ENCODE assay signal across 22 cellular contexts in the genomic region with DNA sequence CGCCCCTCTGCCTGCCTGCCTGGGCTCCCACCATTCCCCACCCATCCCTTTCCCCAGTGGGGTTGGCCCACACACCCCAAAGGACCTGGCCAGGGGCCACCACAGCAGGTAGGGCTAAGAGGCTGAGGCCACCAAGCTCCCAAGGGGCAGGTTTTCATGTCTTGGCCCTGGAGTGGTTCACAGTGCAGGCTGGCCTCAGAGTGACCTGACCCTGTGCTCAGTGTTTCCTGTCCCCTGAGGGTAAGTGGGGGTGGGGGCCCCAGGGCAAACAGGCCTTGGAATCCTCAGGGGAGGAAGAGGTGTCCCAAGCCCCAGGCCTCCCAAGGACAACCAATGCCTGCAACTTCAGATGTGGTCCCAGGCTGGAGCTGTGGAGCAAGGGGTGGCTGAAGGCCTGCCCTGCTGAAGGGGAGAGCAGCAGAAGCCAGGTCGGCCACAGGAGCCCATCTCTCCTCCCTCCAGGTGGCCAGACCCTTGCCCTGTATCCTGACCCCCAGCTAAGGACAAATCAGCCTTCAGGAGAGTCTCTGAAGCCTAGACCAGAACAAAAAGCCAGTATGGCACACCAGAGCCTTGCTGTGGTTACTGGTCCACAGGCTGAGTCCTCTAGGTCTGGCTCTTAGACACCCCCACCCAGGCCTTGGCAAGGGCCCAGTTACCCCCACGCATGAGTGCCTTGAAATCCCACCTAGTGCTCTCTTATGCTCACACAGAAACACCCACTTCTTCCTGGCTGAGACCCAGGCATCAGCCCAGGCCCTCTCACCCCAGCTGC. TPM values are rescaled to one million over a fixed set of nuclear protein-coding genes. Genes with fewer than 3 reads are reported as not detected.
DNase-seq lines count a peak whose midpoint lies in the region; ATAC-seq lines count a peak whose summit lies in the region.
"Had no signal": no experiment of that assay in that cellular context is flagged by ENCODE, and none has a peak within 500 bp of the region (broad histone marks: within the 10 kb centered on the region; RNA-seq: fewer than 3 reads in every experiment).

No MANE protein-coding gene starts in this region.

- peak; percentile 14 for DNase-seq in activated CD4-positive, alpha-beta memory T cell treated with anti-CD3 and anti-CD28 coated beads, Interleukin-2, amount 10 ng/mL, durations not matched to agents 7 days and 5 days
- DNase-seq in activated CD4-positive, alpha-beta memory T cell treated with anti-CD3 and anti-CD28 coated beads for 36 hours = no peak
- DNase-seq in DMS79 (lab: John Stamatoyannopoulos, UW) = peak; percentile 38
- DNase-seq in UCSD-AML1 (lab: John Stamatoyannopoulos, UW; ENCODE audit: unreplicated experiment) = peak; percentile 27
- peak; percentile 63 for DNase-seq in posterior vena cava (ENCODE audit: low spot score)
- no peak for DNase-seq in activated T-cell treated with anti-CD3 and anti-CD28 coated beads, Interleukin-2, amount 50 U/mL, for 4 hours
- no peak for DNase-seq in SW 1271 (lab: John Stamatoyannopoulos, UW)
- DNase-seq: activated naive CD8-positive, alpha-beta T cell treated with anti-CD3 and anti-CD28 coated beads, Interleukin-2, amount 50 U/mL, for 24 hours; body of pancreas; DMS 273 treated with DMSO at 0.1 percent for 48 hours; effector memory CD4-positive, alpha-beta T cell; gastrocnemius medialis; HCEC 1CT; NCI-H1048; NCI-H2081 treated with DMSO at 0.1 percent for 48 hours; NCI-H524; right cardiac atrium; SHP77; stimulated activated CD4-positive, alpha-beta T cell treated with anti-CD3 and anti-CD28 coated beads, Interleukin-15, amount 100 ng/mL, for 24 hours; T-helper 1 cell had no signal

- H3K27ac Mint-ChIP-seq in activated CD4-positive, alpha-beta memory T cell treated with anti-CD3 and anti-CD28 coated beads, Interleukin-2, amount 10 ng/mL, durations not matched to agents 7 days and 5 days = no peak overlapping the region
- H3K27ac Mint-ChIP-seq in activated CD4-positive, alpha-beta memory T cell treated with anti-CD3 and anti-CD28 coated beads for 36 hours = no peak overlapping the region
- H3K27ac Mint-ChIP-seq: activated naive CD8-positive, alpha-beta T cell treated with anti-CD3 and anti-CD28 coated beads, Interleukin-2, amount 50 U/mL, for 24 hours had no signal

- CTCF ChIA-PET in activated CD4-positive, alpha-beta memory T cell treated with anti-CD3 and anti-CD28 coated beads, Interleukin-2, amount 10 ng/mL, durations not matched to agents 7 days and 5 days (lab: Charles Lee) = interaction anchor here (0.8 to 1.4 kb wide), 3 partner anchors 9 to 11 kb away, joined by 3 to 4 read pairs (median 4); no protein-coding TSS in a partner anchor
- CTCF ChIA-PET in activated CD4-positive, alpha-beta memory T cell treated with anti-CD3 and anti-CD28 coated beads for 36 hours (lab: Charles Lee) = interaction anchor here (1.5 kb wide), 1 partner anchor 9 kb away, joined by 5 read pairs; no protein-coding TSS in a partner anchor

- no peak overlapping the region for H3K4me3 Mint-ChIP-seq in activated CD4-positive, alpha-beta memory T cell treated with anti-CD3 and anti-CD28 coated beads, Interleukin-2, amount 10 ng/mL, durations not matched to agents 7 days and 5 days
- H3K4me3 Mint-ChIP-seq in activated CD4-positive, alpha-beta memory T cell treated with anti-CD3 and anti-CD28 coated beads for 36 hours = no peak overlapping the region
- no peak overlapping the region for H3K4me3 Mint-ChIP-seq in activated T-cell treated with anti-CD3 and anti-CD28 coated beads, Interleukin-2, amount 50 U/mL, for 4 hours
- H3K4me3 Mint-ChIP-seq: activated naive CD8-positive, alpha-beta T cell treated with anti-CD3 and anti-CD28 coated beads, Interleukin-2, amount 50 U/mL, for 24 hours; CD14-positive monocyte had no signal

- ATAC-seq in activated T-cell treated with anti-CD3 and anti-CD28 coated beads, Interleukin-2, amount 50 U/mL, for 4 hours = no peak
- no peak for ATAC-seq in activated CD4-positive, CD25-positive, alpha-beta regulatory T cell treated with anti-CD3 and anti-CD28 coated beads, Interleukin-2, amount 50 U/mL, for 24 hours
- ATAC-seq: activated naive CD8-positive, alpha-beta T cell treated with anti-CD3 and anti-CD28 coated beads, Interleukin-2, amount 50 U/mL, for 24 hours; body of pancreas; gastrocnemius medialis; right cardiac atrium had no signal

- peaks cover 30% of the 10 kb centered on the region for H3K4me1 Mint-ChIP-seq in activated CD4-positive, alpha-beta memory T cell treated with anti-CD3 and anti-CD28 coated beads, Interleukin-2, amount 10 ng/mL, durations not matched to agents 7 days and 5 days
- H3K4me1 Mint-ChIP-seq in activated CD4-positive, alpha-beta memory T cell treated with anti-CD3 and anti-CD28 coated beads for 36 hours (ENCODE audit: low read depth) = peaks cover 14% of the 10 kb centered on the region
- peaks cover 18% of the 10 kb centered on the region for H3K4me1 Mint-ChIP-seq in activated T-cell treated with anti-CD3 and anti-CD28 coated beads, Interleukin-2, amount 50 U/mL, for 4 hours (ENCODE audit: low read depth)

- intact Hi-C loops in activated CD4-positive, alpha-beta memory T cell treated with anti-CD3 and anti-CD28 coated beads for 36 hours (cut with micrococcal nuclease) = no loop called here
- intact Hi-C loops in posterior vena cava (cut with DNase I) = loop anchor here in 1 of 2 donors (10.0 kb wide), 1 partner anchor 276 kb away; no protein-coding TSS in a partner anchor

- H3K36me3 Mint-ChIP-seq in activated CD4-positive, alpha-beta memory T cell treated with anti-CD3 and anti-CD28 coated beads, Interleukin-2, amount 10 ng/mL, durations not matched to agents 7 days and 5 days (ENCODE audit: low read depth) = no peaks in the 10 kb centered on the region
- no peaks in the 10 kb centered on the region for H3K36me3 Mint-ChIP-seq in activated CD4-positive, alpha-beta memory T cell treated with anti-CD3 and anti-CD28 coated beads for 36 hours
- no peaks in the 10 kb centered on the region for H3K36me3 Mint-ChIP-seq in activated T-cell treated with anti-CD3 and anti-CD28 coated beads, Interleukin-2, amount 50 U/mL, for 4 hours (ENCODE audit: insufficient read depth)

- no peaks in the 10 kb centered on the region for H3K9me3 Mint-ChIP-seq in activated CD4-positive, alpha-beta memory T cell treated with anti-CD3 and anti-CD28 coated beads, Interleukin-2, amount 10 ng/mL, durations not matched to agents 7 days and 5 days
- no peaks in the 10 kb centered on the region for H3K9me3 Mint-ChIP-seq in activated CD4-positive, alpha-beta memory T cell treated with anti-CD3 and anti-CD28 coated beads for 36 hours
- H3K9me3 Mint-ChIP-seq in activated T-cell treated with anti-CD3 and anti-CD28 coated beads, Interleukin-2, amount 50 U/mL, for 4 hours = no peaks in the 10 kb centered on the region
- H3K9me3 Mint-ChIP-seq: activated naive CD8-positive, alpha-beta T cell treated with anti-CD3 and anti-CD28 coated beads, Interleukin-2, amount 50 U/mL, for 24 hours had no signal

- POLR2A ChIA-PET in activated CD4-positive, alpha-beta memory T cell treated with anti-CD3 and anti-CD28 coated beads, Interleukin-2, amount 10 ng/mL, durations not matched to agents 7 days and 5 days (lab: Charles Lee) = interaction anchor here (1.1 kb wide), 1 partner anchor 27 kb away, joined by 3 read pairs; a partner anchor contains a TSS
- POLR2A ChIA-PET in activated CD4-positive, alpha-beta memory T cell treated with anti-CD3 and anti-CD28 coated beads for 36 hours (lab: Charles Lee) = no interaction called here

- peaks cover 11% of the 10 kb centered on the region for H3K27me3 Mint-ChIP-seq in activated CD4-positive, alpha-beta memory T cell treated with anti-CD3 and anti-CD28 coated beads, Interleukin-2, amount 10 ng/mL, durations not matched to agents 7 days and 5 days
- peaks cover 4% of the 10 kb centered on the region for H3K27me3 Mint-ChIP-seq in activated CD4-positive, alpha-beta memory T cell treated with anti-CD3 and anti-CD28 coated beads for 36 hours
- H3K27me3 Mint-ChIP-seq in activated T-cell treated with anti-CD3 and anti-CD28 coated beads, Interleukin-2, amount 50 U/mL, for 4 hours (ENCODE audit: low read depth) = peaks cover 20% of the 10 kb centered on the region

RNA-seq across cellular contexts. Expression of a gene that starts 27.6 kb away (rescaled TPM):
- total RNA-seq in activated CD4-positive, alpha-beta memory T cell treated with anti-CD3 and anti-CD28 coated beads, Interleukin-2, amount 10 ng/mL, durations not matched to agents 7 days and 5 days = 10 to 100 TPM; 31.9 to 35.9 TPM
- 10 to 100 TPM; 29.4 to 30.8 TPM for total RNA-seq in activated CD4-positive, alpha-beta memory T cell treated with anti-CD3 and anti-CD28 coated beads for 36 hours
- total RNA-seq in posterior vena cava = 10 to 100 TPM; 13.9 to 19.1 TPM
- 10 to 100 TPM; 23.3 to 25.3 (median 24.4) TPM for total RNA-seq in activated T-cell treated with anti-CD3 and anti-CD28 coated beads, Interleukin-2, amount 50 U/mL, for 4 hours

RNA-seq across cellular contexts. Expression of a gene that starts 27.6 kb away (rescaled TPM):
- 1 to 10 TPM; 4.1 to 5.2 TPM for total RNA-seq in activated CD4-positive, alpha-beta memory T cell treated with anti-CD3 and anti-CD28 coated beads, Interleukin-2, amount 10 ng/mL, durations not matched to agents 7 days and 5 days
- total RNA-seq in activated CD4-positive, alpha-beta memory T cell treated with anti-CD3 and anti-CD28 coated beads for 36 hours = 10 to 100 TPM; 13.9 to 14.4 TPM
- 10 to 100 TPM; 11.4 to 12.5 TPM for total RNA-seq in posterior vena cava
- 10 to 100 TPM in 1 of 3 donors, 1 to 10 TPM in 2; 8.5 to 12.2 (median 9.7) TPM for total RNA-seq in activated T-cell treated with anti-CD3 and anti-CD28 coated beads, Interleukin-2, amount 50 U/mL, for 4 hours

Comparison
In these comparisons a context has a peak if more than half of its experiments do, and no peak if none do; other contexts are left out.
1. DNase-seq: peak in activated CD4-positive, alpha-beta memory T cell treated with anti-CD3 and anti-CD28 coated beads, Interleukin-2, amount 10 ng/mL, durations not matched to agents 7 days and 5 days (single experiment), DMS79 (single experiment), UCSD-AML1 (single experiment) and posterior vena cava (single experiment); none in activated CD4-positive, alpha-beta memory T cell treated with anti-CD3 and anti-CD28 coated beads for 36 hours (single experiment), activated T-cell treated with anti-CD3 and anti-CD28 coated beads, Interleukin-2, amount 50 U/mL, for 4 hours (single experiment) and SW 1271 (0 of 2).